8 cellular contexts compared by ENCODE assay signal in genomic region chr5:93585753-93586385, GRCh38. TPM values are rescaled to one million over a fixed set of nuclear protein-coding genes. Genes with fewer than 3 reads are reported as not detected.
DNase-seq lines count a peak whose midpoint lies in the region; TF ChIP-seq lines count a peak whose summit lies in the region.

No MANE protein-coding gene starts in this region.

- H3K4me1 Mint-ChIP-seq in Caco-2 (ENCODE audit: low read depth, unreplicated experiment), result peaks cover 6% of the 10 kb centered on the region
- peaks cover 18% of the 10 kb centered on the region for H3K4me1 Mint-ChIP-seq in endothelial cell (ENCODE audit: unreplicated experiment)

- POLR2A ChIA-PET in Caco-2 (lab: Charles Lee), result no interaction called here

- no peaks in the 10 kb centered on the region for H3K9me2 ChIP-seq in OCI-LY1 (ENCODE audit: low read depth, low read length)

- H3K9me3 ChIP-seq in Caco-2 (no peaks in the 10 kb centered on the region), OCI-LY1 (ENCODE audit: low read length) (no peaks in the 10 kb centered on the region), ovary (no peaks in the 10 kb centered on the region)

- H3K27ac ChIP-seq in OCI-LY1 (ENCODE audit: low read depth, low read length, poor library complexity, severe bottlenecking) (no peak overlapping the region), ovary (peak overlapping the region; percentile 55 to 68)

- H3K4me3 Mint-ChIP-seq in Caco-2 (ENCODE audit: unreplicated experiment) (peak overlapping the region; percentile 73), endothelial cell (ENCODE audit: unreplicated experiment) (peak overlapping the region; percentile 89)

- H3K27me3 ChIP-seq in Caco-2 (replicated peaks; ENCODE audit: control insufficient read depth, insufficient read depth, low read length), result no peaks in the 10 kb centered on the region
- no peaks in the 10 kb centered on the region for H3K27me3 ChIP-seq in OCI-LY1 (ENCODE audit: insufficient read depth, low read length)
- H3K27me3 ChIP-seq in ovary, result no peaks in the 10 kb centered on the region

- CTCF ChIA-PET in Caco-2 (lab: Charles Lee), result no interaction called here

- no peak for TF ChIP-seq CTCF in Caco-2 (IDR thresholded peaks at IDR 0.05; ENCODE audit: insufficient read depth in 1 of 2, low read depth in 1 of 2, low read length in 1 of 2, severe bottlenecking in 1 of 2, unreplicated experiment in 1 of 2)
- TF ChIP-seq CTCF in OCI-LY1 (IDR thresholded peaks at IDR 0.05; ENCODE audit: low read length), result no peak
- no peak for TF ChIP-seq CTCF in endothelial cell (IDR thresholded peaks at IDR 0.05; ENCODE audit: unreplicated experiment)
- TF ChIP-seq CTCF in ovary (IDR thresholded peaks at IDR 0.05), result no peak

- no peak for DNase-seq in Caco-2
- no peak for DNase-seq in endothelial cell (ENCODE audit: low spot score)
- no peak for DNase-seq in ovary
- DNase-seq in GM03348 (ENCODE audit: low spot score), result no peak
- DNase-seq in dedifferentiated amniotic fluid mesenchymal stem cell (ENCODE audit: extremely low spot score), result no peak
- DNase-seq in GDM1 (lab: John Stamatoyannopoulos, UW), result no peak
- DNase-seq in NCI-H1105 treated with DMSO at 0.1 percent for 48 hours (lab: John Stamatoyannopoulos, UW), result no peak

- H3K4me2 ChIP-seq in OCI-LY1 (ENCODE audit: low read length), result peak overlapping the region; percentile 66

- intact Hi-C loops in Caco-2 (cut with micrococcal nuclease; ENCODE audit: unreplicated experiment) (loop anchor here (10.0 kb wide), 1 partner anchor 729 kb away; no protein-coding TSS in a partner anchor), ovary (cut with DNase I) (loop anchor here in 3 of 4 donors (5.0 to 10.0 kb wide), 4 partner anchors 209 to 671 kb away; no protein-coding TSS in a partner anchor)

- H3K36me3 ChIP-seq in Caco-2 (ENCODE audit: control insufficient read depth, insufficient read depth, low read length) (no peaks in the 10 kb centered on the region), OCI-LY1 (ENCODE audit: insufficient read depth, low read length) (no peaks in the 10 kb centered on the region; the same call in 1 of the 2 replicates), ovary (no peaks in the 10 kb centered on the region)

- peak overlapping the region; percentile 15 for H3K4me3 ChIP-seq in Caco-2 (ENCODE audit: low read depth, low read length)
- H3K4me3 ChIP-seq in OCI-LY1 (ENCODE audit: low read depth, low read length, poor library complexity, severe bottlenecking), result peak overlapping the region; percentile 55
- peak overlapping the region; percentile 67 for H3K4me3 ChIP-seq in ovary

- WGBS in ovary, 3 donors, result 4 to 9% (median 8%) methylated on average over 14 of the region's 14 CpGs

- H4K20me1 ChIP-seq in OCI-LY1 (ENCODE audit: insufficient read depth, low read length), result no peaks in the 10 kb centered on the region

- H3F3A ChIP-seq in OCI-LY1 (ENCODE audit: insufficient read depth, low read length), result no peaks in the 10 kb centered on the region

- no TSS peak for BruUV-seq in Caco-2 (replicated peaks; lab: Mats Ljungman, UMichigan)

- no peaks in the 10 kb centered on the region for H3K79me2 ChIP-seq in OCI-LY1 (ENCODE audit: insufficient read depth, low read length)

- no peak for TF ChIP-seq EP300 in ovary (IDR thresholded peaks at IDR 0.05)

- peaks cover 10% of the 10 kb centered on the region for H3K27me3 Mint-ChIP-seq in Caco-2 (ENCODE audit: insufficient read depth, unreplicated experiment)
- peaks cover 28% of the 10 kb centered on the region for H3K27me3 Mint-ChIP-seq in endothelial cell (ENCODE audit: unreplicated experiment)

- H3K9me3 Mint-ChIP-seq in Caco-2 (ENCODE audit: unreplicated experiment) (no peaks in the 10 kb centered on the region), endothelial cell (ENCODE audit: unreplicated experiment) (no peaks in the 10 kb centered on the region)

- H3K27ac Mint-ChIP-seq in Caco-2 (ENCODE audit: unreplicated experiment) (no peak overlapping the region), endothelial cell (ENCODE audit: unreplicated experiment) (no peak overlapping the region)

- no peak for TF ChIP-seq POLR2A in ovary (IDR thresholded peaks at IDR 0.05)

- H3K4me1 ChIP-seq in Caco-2 (no peaks in the 10 kb centered on the region), OCI-LY1 (ENCODE audit: insufficient read depth, low read length, severe bottlenecking) (peaks cover 47% of the 10 kb centered on the region), ovary (ENCODE audit: insufficient read depth) (peaks cover 11% of the 10 kb centered on the region)

- H3K36me3 Mint-ChIP-seq in Caco-2 (ENCODE audit: insufficient read depth, unreplicated experiment) (no peaks in the 10 kb centered on the region), endothelial cell (ENCODE audit: low read depth, unreplicated experiment) (peaks cover 11% of the 10 kb centered on the region)

- no peak overlapping the region for H3K9ac ChIP-seq in OCI-LY1 (ENCODE audit: low read length)

- no peak overlapping the region for H2AFZ ChIP-seq in OCI-LY1 (ENCODE audit: low read length)

RNA-seq across cellular contexts. Expression of gene NR2F1, which starts 2.8 kb away (rescaled TPM):
- 0.70 and 1.2 TPM in 2 replicates for total RNA-seq in Caco-2 (2022)
- 2.1 TPM for total RNA-seq in endothelial cell (ENCODE audit: unreplicated experiment)
- total RNA-seq in ovary, result 100 to 1,000 TPM in 2 of 7 donors, 10 to 100 TPM in 5; 51.6 to 179 (median 71.5) TPM
- polyA plus RNA-seq in ovary, result 10 to 100 TPM; 47.6 to 96.5 TPM

RNA-seq across cellular contexts. Expression of gene NR2F1-AS1, which starts 4.8 kb away (rescaled TPM):
- 0.32 TPM in 1 of 2 replicates, not detected in the other for total RNA-seq in Caco-2 (2022)
- total RNA-seq in endothelial cell (ENCODE audit: unreplicated experiment), result 6.4 TPM
- 10 to 100 TPM; 22.4 to 45.7 (median 26.5) TPM for total RNA-seq in ovary
- 10 to 100 TPM; 20.7 to 25.0 TPM for polyA plus RNA-seq in ovary

Comparison
In these comparisons a context has a peak if more than half of its experiments do, and no peak if none do; other contexts are left out.
1. H3K4me3 ChIP-seq: peak in every context shown above with its lines; median percentile 67 in ovary; 55 in OCI-LY1; 15 in Caco-2.
2. RNA of gene NR2F1, which starts 2.8 kb away (total RNA-seq): 51.6 to 179 TPM in ovary; 2.1 TPM in endothelial cell (single experiment) and 0.70 to 1.2 TPM in Caco-2; every median in the first group is over 10 times any median in the second.